In genomic region chr2:112765251-112765650, GRCh38 we compare ENCODE assay signal across 8 cellular contexts. TPM values are rescaled to one million over a fixed set of nuclear protein-coding genes. Genes with fewer than 3 reads are reported as not detected.
DNase-seq lines count a peak whose midpoint lies in the region; ATAC-seq and TF ChIP-seq lines count a peak whose summit lies in the region.

No MANE protein-coding gene starts in this region.

- H3K4me2 ChIP-seq in PC-9, result peak overlapping the region; percentile 71

- peaks cover 29% of the 10 kb centered on the region for H3K4me1 ChIP-seq in PC-9 (replicated peaks; ENCODE audit: insufficient read depth)
- H3K4me1 ChIP-seq in sigmoid colon, result peaks cover 0 to 16% (median 13%) of the 10 kb centered on the region in 4 donors

- BruUV-seq in PC-9 (replicated peaks; lab: Mats Ljungman, UMichigan), result no TSS peak

- peak overlapping the region; percentile 76 for H2AFZ ChIP-seq in PC-9

- no peaks in the 10 kb centered on the region for H3K9me2 ChIP-seq in PC-9 (ENCODE audit: insufficient read depth)

- ATAC-seq in esophagus mucosa (peak; percentile 6), HG03521 (IDR thresholded peaks at IDR 0.05; ENCODE audit: unreplicated experiment) (no peak)

- H3K4me3 ChIP-seq in GM12875 (ENCODE audit: low read depth, low read length) (peak overlapping the region; percentile 79), PC-9 (peak overlapping the region; percentile 77), sigmoid colon (peak overlapping the region; percentile 58 to 75 (median 71))

- peaks cover 33% of the 10 kb centered on the region for H3K79me2 ChIP-seq in PC-9 (ENCODE audit: low read depth)

- 48 to 69% methylated on average over 4 of the region's 4 CpGs for WGBS in sigmoid colon, 2 donors

- intact Hi-C loops in PC-9 (cut with micrococcal nuclease; ENCODE audit: unreplicated experiment) (loop anchor here (2.0 kb wide), 2 partner anchors 70 to 126 kb away; no protein-coding TSS in a partner anchor), sigmoid colon (cut with DNase I) (no loop called here)

- H3K27ac ChIP-seq in PC-9 (no peak overlapping the region), sigmoid colon (peak overlapping the region in 1 of 4 donors; percentile 51)

- POLR2A ChIA-PET in PC-9 (lab: Charles Lee; ENCODE audit: unreplicated experiment), result no interaction called here

- H3K27me3 ChIP-seq in PC-9 (ENCODE audit: insufficient read depth, low read depth) (no peaks in the 10 kb centered on the region), sigmoid colon (no peaks in the 10 kb centered on the region)

- H4K20me1 ChIP-seq in PC-9 (ENCODE audit: insufficient read depth), result no peaks in the 10 kb centered on the region

- no peaks in the 10 kb centered on the region for H3K9me3 ChIP-seq in PC-9 (ENCODE audit: insufficient read depth, low read depth)
- H3K9me3 ChIP-seq in sigmoid colon, result no peaks in the 10 kb centered on the region

- H3F3A ChIP-seq in PC-9 (ENCODE audit: insufficient read depth, low read depth), result peaks cover 14% of the 10 kb centered on the region; the same call in 1 of the 2 replicates

- no peak for TF ChIP-seq POLR2A in sigmoid colon (IDR thresholded peaks at IDR 0.05)

- TF ChIP-seq EP300 in sigmoid colon (IDR thresholded peaks at IDR 0.05), result no peak

- no peak for DNase-seq in PC-9
- DNase-seq in sigmoid colon, result no peak
- no peak for DNase-seq in 8988T
- no peak for DNase-seq in dermis blood vessel endothelial cell
- DNase-seq in globus pallidus (ENCODE audit: low spot score), result no peak

- TF ChIP-seq CTCF in GM12875 (IDR thresholded peaks at IDR 0.05; ENCODE audit: borderline replicate concordance, insufficient read depth, low read depth, low read length) (no peak), PC-9 (conservative IDR thresholded peaks at IDR 0.05) (no peak), sigmoid colon (IDR thresholded peaks at IDR 0.05) (no peak)

- H3K36me3 ChIP-seq in PC-9 (ENCODE audit: low read depth) (peaks cover 13% of the 10 kb centered on the region), sigmoid colon (no peaks in the 10 kb centered on the region)

- CTCF ChIA-PET in PC-9 (lab: Charles Lee), result no interaction called here

RNA-seq across cellular contexts. Expression of gene CKAP2L, which starts 0.8 kb away (rescaled TPM):
- total RNA-seq in PC-9 (2021), result 17.7 and 28.7 TPM in 2 replicates
- 14.0 TPM for total RNA-seq in esophagus mucosa
- under 1 TPM in 2 of 4 donors, not detected in 2; 0.28 to 0.54 TPM for total RNA-seq in sigmoid colon
- 1 to 10 TPM in 2 of 3 donors, under 1 TPM in 1; under 0.01 to 3.0 (median 2.3) TPM for polyA plus RNA-seq in sigmoid colon
- total RNA-seq in dermis blood vessel endothelial cell, result 2.4 and 12.8 TPM in 2 replicates

RNA-seq across cellular contexts. Expression of gene IL1A, which starts 19.0 kb away (rescaled TPM):
- total RNA-seq in PC-9 (2021) (0.55 TPM in 2 replicates), esophagus mucosa (9.4 TPM), sigmoid colon (not detected), dermis blood vessel endothelial cell (under 0.01 and 0.19 TPM in 2 replicates)
- under 1 TPM in 2 of 3 donors, not detected in 1; 0.46 to 0.73 TPM for polyA plus RNA-seq in sigmoid colon

RNA-seq across cellular contexts. Expression of gene NT5DC4, which starts 44.4 kb away (rescaled TPM):
- total RNA-seq in PC-9 (2021), result 6.1 and 6.5 TPM in 2 replicates
- total RNA-seq in esophagus mucosa, result not detected
- total RNA-seq in sigmoid colon, result not detected
- under 1 TPM in 1 of 3 donors, not detected in 2; 0.89 TPM for polyA plus RNA-seq in sigmoid colon
- not detected in 2 replicates for total RNA-seq in dermis blood vessel endothelial cell
